In the genomic region with DNA sequence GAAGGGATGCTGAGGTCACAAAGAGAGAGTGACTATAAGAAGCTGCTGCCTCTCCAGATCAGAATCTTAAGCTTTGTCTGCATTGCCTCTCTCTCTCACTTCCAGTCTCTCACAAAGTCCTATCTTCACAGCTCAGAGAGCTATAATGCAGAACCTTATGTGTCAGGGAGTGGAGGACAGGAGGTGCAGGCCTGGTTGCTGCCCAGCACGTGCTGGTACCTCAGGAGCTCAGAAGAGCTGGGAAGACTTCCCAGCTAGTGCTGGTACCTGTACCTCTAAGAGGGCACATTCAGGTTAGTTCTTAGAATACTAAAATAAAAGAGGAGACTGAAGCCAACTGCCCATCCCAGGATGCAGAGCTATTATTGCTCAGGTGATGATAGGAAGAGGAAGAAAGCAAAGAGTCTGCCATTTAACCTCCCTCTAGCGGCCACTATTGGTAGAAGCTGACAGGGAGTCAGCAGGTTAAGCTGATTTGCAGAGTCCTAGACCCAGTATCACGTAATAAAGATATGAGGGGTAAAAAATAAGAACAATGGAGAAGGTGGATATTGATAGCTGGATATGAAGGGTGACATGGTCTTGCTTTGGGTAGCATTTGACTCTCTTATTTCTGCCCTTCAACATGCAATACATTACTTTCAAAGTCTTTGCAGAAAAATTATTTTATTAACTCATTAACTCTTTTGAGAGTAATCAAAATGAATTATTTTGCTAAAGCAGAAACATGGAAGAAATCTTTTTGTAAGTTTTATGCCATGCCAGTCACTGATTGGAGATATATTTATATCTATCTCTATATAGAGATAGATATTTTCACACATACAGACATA, we compare ENCODE assay signal across 8 cellular contexts.
DNase-seq lines count a peak whose midpoint lies in the region; ATAC-seq, FAIRE-seq and TF ChIP-seq lines count a peak whose summit lies in the region.

No MANE protein-coding gene starts in this region.

- H3K4me3 ChIP-seq in Jurkat, Clone E6-1 (ENCODE audit: low read length): no peak overlapping the region
- H3K4me3 ChIP-seq in adipocyte (ENCODE audit: low read length) (no peak overlapping the region), keratinocyte (ENCODE audit: control insufficient read depth in 2 of 3, extremely low read depth in 1 of 3, insufficient read depth in 2 of 3, low read depth in 1 of 3, low read length in 3 of 3) (no peak overlapping the region)

- no peaks in the 10 kb centered on the region for H3K36me3 ChIP-seq in adipocyte (ENCODE audit: control insufficient read depth, insufficient read depth, low read length, severe bottlenecking)
- no peaks in the 10 kb centered on the region for H3K36me3 ChIP-seq in keratinocyte (ENCODE audit: control insufficient read depth in 2 of 2, extremely low read depth in 1 of 2, insufficient read depth in 2 of 2, low read length in 2 of 2)

- H3K4me2 ChIP-seq in keratinocyte (ENCODE audit: control insufficient read depth, extremely low read depth, insufficient read depth, low read depth, low read length): no peak overlapping the region

- H3K9me3 ChIP-seq in adipocyte (ENCODE audit: control insufficient read depth, low read length) (no peaks in the 10 kb centered on the region), keratinocyte (ENCODE audit: control insufficient read depth, low read depth, low read length) (no peaks in the 10 kb centered on the region)

- TF ChIP-seq CTCF in keratinocyte (optimal IDR thresholded peaks at IDR 0.05 in 1 of 3, IDR thresholded peaks at IDR 0.05 in 1 of 3, conservative IDR thresholded peaks at IDR 0.05 in 1 of 3; ENCODE audit: extremely low read depth in 1 of 3, insufficient read depth in 2 of 3, low read length in 3 of 3): peak; percentile 64 to 78 (median 75)

- dilution Hi-C loops in keratinocyte (cut with MboI; ENCODE audit: extremely low pct_ligation_motif_present, low sequenced_read_pairs): no loop called here

- FAIRE-seq in keratinocyte (lab: Jason Lieb, UNC): peak; percentile 9

- H4K20me1 ChIP-seq in keratinocyte (ENCODE audit: control insufficient read depth, extremely low read depth, insufficient read depth, low read length): no peaks in the 10 kb centered on the region

- H3K27me3 ChIP-seq in adipocyte (replicated peaks; ENCODE audit: control insufficient read depth, insufficient read depth, low read length) (no peaks in the 10 kb centered on the region), keratinocyte (ENCODE audit: control insufficient read depth, extremely low read depth, insufficient read depth, low read length) (no peaks in the 10 kb centered on the region)

- H2AFZ ChIP-seq in keratinocyte (ENCODE audit: control insufficient read depth, low read length): peak overlapping the region; percentile 8

- peak; percentile 25 for DNase-seq in G401 (ENCODE audit: low spot score)
- peak; percentile 64 for DNase-seq in Jurkat, Clone E6-1 (ENCODE audit: low read depth, low spot score)
- DNase-seq in SKM-1 treated with dmso at 0.1 percent for 144 hours (lab: John Stamatoyannopoulos, UW; ENCODE audit: unreplicated experiment): peak; percentile 71
- DNase-seq in adipocyte (ENCODE audit: low read depth): peak; percentile 66
- DNase-seq in keratinocyte (ENCODE audit: low read depth, low spot score): no peak
- peak; percentile 4 to 17 for DNase-seq in stimulated activated CD8-positive, alpha-beta memory T cell treated with anti-CD3 and anti-CD28 coated beads, Interleukin-2, amount 100 ng/mL, for 1 hour (ENCODE audit: low read depth in 2 of 2)
- DNase-seq in T1000 (lab: John Stamatoyannopoulos, UW): no peak

- H3K4me1 ChIP-seq in adipocyte (ENCODE audit: control insufficient read depth, insufficient read depth, low read length): no peaks in the 10 kb centered on the region
- peaks cover 2% of the 10 kb centered on the region for H3K4me1 ChIP-seq in keratinocyte (ENCODE audit: control insufficient read depth, extremely low read depth, insufficient read depth, low read length)

- no peaks in the 10 kb centered on the region for H3K9me1 ChIP-seq in keratinocyte (ENCODE audit: control insufficient read depth, extremely low read depth, insufficient read depth, low read length)

- no peaks in the 10 kb centered on the region for H3K79me2 ChIP-seq in keratinocyte (ENCODE audit: control insufficient read depth, insufficient read depth, low read length)

- H3K9ac ChIP-seq in adipocyte (ENCODE audit: low read length) (no peak overlapping the region), keratinocyte (ENCODE audit: control insufficient read depth, extremely low read depth, insufficient read depth, low read length) (no peak overlapping the region)

- H3K27ac ChIP-seq in keratinocyte (ENCODE audit: control insufficient read depth, insufficient read depth, low read length): no peak overlapping the region

- in situ Hi-C loops in G401 (cut with HindIII; ENCODE audit: low sequenced_read_pairs): no loop called here

- ATAC-seq in GM21529 (IDR thresholded peaks at IDR 0.05; ENCODE audit: unreplicated experiment): peak; percentile 94

Comparison
In these comparisons a context has a peak if more than half of its experiments do, and no peak if none do; other contexts are left out.
1. DNase-seq: peak in G401 (single experiment), Jurkat, Clone E6-1 (single experiment), SKM-1 treated with dmso at 0.1 percent for 144 hours (single experiment), adipocyte (single experiment) and stimulated activated CD8-positive, alpha-beta memory T cell treated with anti-CD3 and anti-CD28 coated beads, Interleukin-2, amount 100 ng/mL, for 1 hour (2 of 2); none in keratinocyte (single experiment) and T1000 (single experiment).